ENCODE assay signal across 11 cellular contexts in genomic region chr17:80676096-80676466, GRCh38.
"Had no signal": no experiment of that assay in that cellular context is flagged by ENCODE, and none has a peak within 500 bp of the region (broad histone marks: within the 10 kb centered on the region; RNA-seq: fewer than 3 reads in every experiment).

No MANE protein-coding gene starts in this region.

- H3K27ac ChIP-seq: testis had no signal

- ATAC-seq: stimulated activated naive B cell treated with anti-CD40 and anti-IgM and Interleukin-4, amounts not matched to agents 10 μg/mL and 1 μg/mL and 100 μg/mL, for 72 hours had no signal

- H3K27ac Mint-ChIP-seq: stimulated activated naive B cell treated with anti-CD40 and anti-IgM and Interleukin-4, amounts not matched to agents 10 μg/mL and 1 μg/mL and 100 μg/mL, for 72 hours had no signal

- H3K9me3 Mint-ChIP-seq: naive B cell; stimulated activated naive B cell treated with anti-CD40 and anti-IgM and Interleukin-4, amounts not matched to agents 10 μg/mL and 1 μg/mL and 100 μg/mL, for 72 hours had no signal

- H3K4me3 Mint-ChIP-seq: stimulated activated naive B cell treated with anti-CD40 and anti-IgM and Interleukin-4, amounts not matched to agents 10 μg/mL and 1 μg/mL and 100 μg/mL, for 72 hours had no signal

- H3K27me3 Mint-ChIP-seq: naive B cell; stimulated activated naive B cell treated with anti-CD40 and anti-IgM and Interleukin-4, amounts not matched to agents 10 μg/mL and 1 μg/mL and 100 μg/mL, for 72 hours had no signal

- H3K9me3 ChIP-seq: testis had no signal

- DNase-seq: activated CD4-positive, alpha-beta T cell treated with anti-CD3 and anti-CD28 coated beads for 4 hours; activated T-cell treated with anti-CD3 and anti-CD28 coated beads for 4 hours; anterior cingulate cortex; dorsolateral prefrontal cortex; hippocampal formation; naive B cell; right cardiac atrium; small intestine; stimulated activated naive B cell treated with anti-CD40 and anti-IgM and Interleukin-4, amounts not matched to agents 10 μg/mL and 1 μg/mL and 100 μg/mL, for 72 hours; T1000; testis had no signal

- H3K27me3 ChIP-seq: dorsolateral prefrontal cortex, testis had no signal

- H3K4me3 ChIP-seq: dorsolateral prefrontal cortex, testis had no signal
